In genomic region chr1:161045749-161046573, GRCh38 we compare ENCODE assay signal across 8 cellular contexts. TPM values are rescaled to one million over a fixed set of nuclear protein-coding genes. Genes with fewer than 3 reads are reported as not detected.
A peak's percentile ranks its signal among the peaks of the same experiment; 100 is the strongest.
DNase-seq lines count a peak whose midpoint lies in the region; ATAC-seq, FAIRE-seq and TF ChIP-seq lines count a peak whose summit lies in the region.

USF1 (minus strand) TSS chr1:161045977; CDS start chr1:161043275, 2,702 bp downstream.

- H2BK15ac ChIP-seq in H1 (ENCODE audit: low read length) (no peak within 1 kb of the TSS; the same call in 1 of the 2 replicates), mesenchymal stem cell (ENCODE audit: low read depth, poor library complexity, severe bottlenecking) (peak within 1 kb of the TSS; percentile 82)

- H3K4me1 ChIP-seq in H1 (replicated peaks in 1 of 4; ENCODE audit: control insufficient read depth in 3 of 4, insufficient read depth in 4 of 4, low read length in 3 of 4) (peaks cover 0 to 4% (median 1%) of the 10 kb centered on the region in 4 experiments; a peak in 2 of 7 replicates), mesenchymal stem cell (ENCODE audit: control insufficient read depth, insufficient read depth, low read depth, low read length) (no peaks in the 10 kb centered on the region)

- no peak within 1 kb of the TSS for H2BK120ac ChIP-seq in H1 (replicated peaks; ENCODE audit: low read depth, low read length)
- peak within 1 kb of the TSS; percentile 87 for H2BK120ac ChIP-seq in mesenchymal stem cell (ENCODE audit: low read depth, low read length)

- peaks cover 12 to 21% (median 15%) of the 10 kb centered on the region in 4 experiments; a peak in 6 of 8 replicates for H3K36me3 ChIP-seq in H1 (ENCODE audit: control insufficient read depth in 2 of 4, insufficient read depth in 4 of 4, low read length in 3 of 4)
- peaks cover 17 to 22% of the 10 kb centered on the region in 2 experiments for H3K36me3 ChIP-seq in mesenchymal stem cell (ENCODE audit: control insufficient read depth in 1 of 2, insufficient read depth in 2 of 2, low read depth in 1 of 2, low read length in 2 of 2)

- H3K79me2 ChIP-seq in H1 (ENCODE audit: control insufficient read depth in 1 of 2, insufficient read depth in 2 of 2, low read length in 2 of 2), result peaks cover 0 to 20% of the 10 kb centered on the region in 2 experiments; a peak in 2 of 4 replicates

- no peak within 1 kb of the TSS for H2AK5ac ChIP-seq in H1 (ENCODE audit: low read depth, low read length)
- peak within 1 kb of the TSS; percentile 74 for H2AK5ac ChIP-seq in mesenchymal stem cell (ENCODE audit: low read length, severe bottlenecking)

- H2BK5ac ChIP-seq in H1 (ENCODE audit: low read depth, low read length) (peak within 1 kb of the TSS; percentile 94), mesenchymal stem cell (ENCODE audit: low read depth, low read length, poor library complexity, severe bottlenecking) (peak within 1 kb of the TSS; percentile 53)

- ATAC-seq in GM21360 (IDR thresholded peaks at IDR 0.05; ENCODE audit: unreplicated experiment), result peak; percentile 55

- H2BK12ac ChIP-seq in H1 (ENCODE audit: low read depth, low read length) (peak within 1 kb of the TSS; percentile 93; the same call in 1 of the 2 replicates), mesenchymal stem cell (ENCODE audit: low read length in 2 of 2) (no peak within 1 kb of the TSS)

- H3K4ac ChIP-seq in H1 (replicated peaks; ENCODE audit: insufficient read length, low read depth, low read length), result peak within 1 kb of the TSS; percentile 11
- peak within 1 kb of the TSS; percentile 57 to 86 for H3K4ac ChIP-seq in mesenchymal stem cell (ENCODE audit: low read depth in 1 of 2, low read length in 2 of 2)

- no peak for TF ChIP-seq RAD21 in H1 (IDR thresholded peaks at IDR 0.05 in 1 of 2, conservative IDR thresholded peaks at IDR 0.05 in 1 of 2; ENCODE audit: low read depth in 2 of 2, low read length in 2 of 2)

- no peak for TF ChIP-seq EP300 in H1 (IDR thresholded peaks at IDR 0.05; ENCODE audit: borderline replicate concordance in 1 of 2, low read depth in 2 of 2, low read length in 2 of 2)

- H4K8ac ChIP-seq in H1 (ENCODE audit: extremely low read depth, insufficient read depth, low read length) (peak within 1 kb of the TSS; percentile 93), mesenchymal stem cell (ENCODE audit: low read length) (peak within 1 kb of the TSS; percentile 83)

- H2AFZ ChIP-seq in H1 (ENCODE audit: low read length) (peak within 1 kb of the TSS; percentile 99), mesenchymal stem cell (ENCODE audit: low read depth, low read length) (peak within 1 kb of the TSS; percentile 36)

- peak within 1 kb of the TSS; percentile 77 to 100 (median 94) for H3K9ac ChIP-seq in H1 (replicated peaks in 1 of 4; ENCODE audit: extremely low read depth in 1 of 4, low read depth in 3 of 4, low read length in 3 of 4)
- H3K9ac ChIP-seq in mesenchymal stem cell (ENCODE audit: low read length), result peak within 1 kb of the TSS; percentile 98

- H3K4me2 ChIP-seq in H1 (ENCODE audit: insufficient read depth in 1 of 2, low read depth in 2 of 2, low read length in 2 of 2) (peak within 1 kb of the TSS; percentile 85 to 100), mesenchymal stem cell (ENCODE audit: low read length, poor library complexity, severe bottlenecking) (peak within 1 kb of the TSS; percentile 95)

- WGBS in H1 (ENCODE audit: extremely low coverage in 1 of 2, insufficient coverage in 1 of 2, insufficient read length in 1 of 2, insufficient replicate concordance in 2 of 2, low coverage in 1 of 2, low lambda C conversion rate in 2 of 2, missing lambda C conversion rate in 1 of 2), 2 experiments, result 1% methylated on average over 28 of the region's 29 CpGs; no CpG with 5 or more reads in 1 of the 2 experiments
- 0% methylated on average over 19 of the region's 29 CpGs for WGBS in mesenchymal stem cell

- no peaks in the 10 kb centered on the region for H4K20me1 ChIP-seq in H1 (replicated peaks in 1 of 2; ENCODE audit: control insufficient read depth in 1 of 2, insufficient read depth in 2 of 2, low read length in 2 of 2)

- peaks cover 0 to 12% of the 10 kb centered on the region in 2 experiments; a peak in 1 of 4 replicates for H3K9me3 ChIP-seq in H1 (ENCODE audit: insufficient read depth in 2 of 2, low read depth in 1 of 2, low read length in 1 of 2)
- H3K9me3 ChIP-seq in mesenchymal stem cell (ENCODE audit: control insufficient read depth, low read length), result peaks cover 15% of the 10 kb centered on the region

- peak within 1 kb of the TSS; percentile 93 for H3K18ac ChIP-seq in H1 (ENCODE audit: extremely low read depth, low read length)
- H3K18ac ChIP-seq in mesenchymal stem cell (ENCODE audit: low read depth in 1 of 2, low read length in 2 of 2), result peak within 1 kb of the TSS; percentile 82 to 93

- CTCF ChIA-PET in H1 (lab: Charles Lee; ENCODE audit: partially characterized antibody), result interaction anchor here (0.8 to 4.1 kb wide), 13 partner anchors 9 to 244 kb away, joined by 3 to 26 read pairs (median 5); partner anchors contain the start of genes F11R and KLHDC9

- H3K23ac ChIP-seq in H1 (ENCODE audit: insufficient read length) (no peak within 1 kb of the TSS), mesenchymal stem cell (ENCODE audit: low read length in 2 of 2) (no peak within 1 kb of the TSS)

- H3K23me2 ChIP-seq in H1 (ENCODE audit: low read depth, low read length), result peaks cover 7% of the 10 kb centered on the region

- peaks cover 7% of the 10 kb centered on the region for H3K79me1 ChIP-seq in H1 (ENCODE audit: low read depth, low read length)
- H3K79me1 ChIP-seq in mesenchymal stem cell (replicated peaks; ENCODE audit: low read length, poor library complexity, severe bottlenecking), result peaks cover 15% of the 10 kb centered on the region

- H4K91ac ChIP-seq in H1 (replicated peaks; ENCODE audit: insufficient read length, low read length) (peak within 1 kb of the TSS; percentile 25), mesenchymal stem cell (ENCODE audit: low read length) (peak within 1 kb of the TSS; percentile 59)

- FAIRE-seq in H1 (lab: Jason Lieb, UNC), result peak; percentile 87

- DNase-seq in CMK (ENCODE audit: low read depth) (peak; percentile 91), HT1080 (ENCODE audit: low read depth) (peak; percentile 96), NOMO-1 treated with DMSO at 0.1 percent for 48 hours (lab: John Stamatoyannopoulos, UW; ENCODE audit: unreplicated experiment) (peak; percentile 95), H1 (ENCODE audit: low read depth in 1 of 2, low spot score in 2 of 2) (peak; percentile 86 to 93), mesenchymal stem cell (peak; percentile 97)
- DNase-seq in activated CD8-positive, alpha-beta memory T cell treated with anti-CD3 and anti-CD28 coated beads for 4 hours (ENCODE audit: low read depth in 2 of 2), result peak; percentile 85 to 88
- peak; percentile 84 for DNase-seq in stimulated activated CD8-positive, alpha-beta memory T cell treated with anti-CD3 and anti-CD28 coated beads, Interleukin-12 subunit alpha, Interleukin-12 subunit beta, amount 100 ng/mL, for 4 hours (ENCODE audit: low read depth)

- H3K27ac ChIP-seq in H1 (ENCODE audit: low read depth, low read length), result peak within 1 kb of the TSS; percentile 97
- H3K27ac ChIP-seq in mesenchymal stem cell (ENCODE audit: low read length, poor library complexity, severe bottlenecking), result peak within 1 kb of the TSS; percentile 92

- H3K4me3 ChIP-seq in H1 (ENCODE audit: extremely low read depth in 1 of 4, insufficient read depth in 2 of 4, low read depth in 3 of 4, low read length in 4 of 4), result peak within 1 kb of the TSS; percentile 75 to 98 (median 87)
- H3K4me3 ChIP-seq in mesenchymal stem cell (ENCODE audit: insufficient read depth in 1 of 2, low read depth in 1 of 2, low read length in 2 of 2), result peak within 1 kb of the TSS; percentile 84 to 97

- peak within 1 kb of the TSS; percentile 65 for H4K5ac ChIP-seq in H1 (ENCODE audit: insufficient read length, low read depth, low read length)

- TF ChIP-seq POLR2A in H1 (IDR thresholded peaks at IDR 0.05; ENCODE audit: control extremely low read depth in 1 of 2, low read depth in 2 of 2, low read length in 2 of 2), result peak; percentile 78 to 96

- H2BK20ac ChIP-seq in H1 (ENCODE audit: low read length), result no peak within 1 kb of the TSS

- H3K27me3 ChIP-seq in H1 (replicated peaks in 1 of 4; ENCODE audit: control insufficient read depth in 3 of 4, extremely low read depth in 1 of 4, insufficient read depth in 3 of 4, low read length in 3 of 4) (peaks cover 0 to 17% (median 8%) of the 10 kb centered on the region in 4 experiments; a peak in 6 of 7 replicates), mesenchymal stem cell (ENCODE audit: control insufficient read depth in 1 of 2, insufficient read depth in 1 of 2, low read length in 2 of 2) (no peaks in the 10 kb centered on the region)

- H3K14ac ChIP-seq in H1 (ENCODE audit: insufficient read length), result no peak within 1 kb of the TSS
- H3K14ac ChIP-seq in mesenchymal stem cell (ENCODE audit: low read length in 2 of 2), result no peak within 1 kb of the TSS

- no peak for TF ChIP-seq CTCF in H1 (IDR thresholded peaks at IDR 0.05; ENCODE audit: control extremely low read depth in 1 of 3, insufficient read depth in 1 of 3, low read depth in 1 of 3, low read length in 3 of 3)

- peak within 1 kb of the TSS; percentile 77 for H3K56ac ChIP-seq in H1 (replicated peaks; ENCODE audit: insufficient read length, low read depth, low read length)

- POLR2A ChIA-PET in H1 (lab: Charles Lee; ENCODE audit: partially characterized antibody), result interaction anchor here (0.6 to 4.0 kb wide), 31 partner anchors 8 to 394 kb away, joined by 3 to 28 read pairs (median 4); partner anchors contain the start of genes ARHGAP30, DEDD, F11R and KLHDC9

RNA-seq across cellular contexts. Expression of gene USF1, which starts in this region (rescaled TPM):
- 79.4 and 81.9 TPM in 2 replicates for total RNA-seq in HT1080 (2014; rRNA removed; shearing (Covaris generic))
- 32.1 and 37.3 TPM in 2 replicates for polyA plus RNA-seq in HT1080 (2015; cell fraction: cytosol; rRNA removed)
- polyA plus RNA-seq in HT1080 (2015; cell fraction: nucleus; rRNA removed), result 90.9 and 94.0 TPM in 2 replicates
- 68.9 and 74.6 TPM in 2 replicates for total RNA-seq in H1 (2021; fragmentation: NEBNext Ultra II Directional; extraction: Animal tissue kit (Norgen Biotek cat#: 25700))
- 45.7 and 50.3 TPM in 2 replicates for polyA plus RNA-seq in H1 (2011; rRNA removed)
- 44.0 TPM for polyA plus RNA-seq in H1 (2011; cell fraction: cytosol; rRNA removed)
- polyA plus RNA-seq in H1 (2011; cell fraction: nucleus; rRNA removed), result 137 TPM
- 48.6 to 69.9 TPM (median 68.1 TPM) in 4 replicates for polyA plus RNA-seq in H1 (2012, experiment 1 of 2)
- 51.8 TPM for polyA plus RNA-seq in H1 (2012, experiment 2 of 2)
- 31.1 TPM for polyA plus RNA-seq in H1 (2013, experiment 1 of 2)
- 31.4 TPM for polyA plus RNA-seq in H1 (2013, experiment 2 of 2)
- polyA minus RNA-seq in H1 (2011; rRNA and poly(A)+ RNA removed), result 133 and 196 TPM in 2 replicates
- 47.3 TPM for polyA minus RNA-seq in H1 (2011; cell fraction: cytosol; rRNA and poly(A)+ RNA removed)
- polyA minus RNA-seq in H1 (2011; cell fraction: nucleus; rRNA and poly(A)+ RNA removed), result 38.2 TPM
- 22.4 TPM for polyA plus RNA-seq in mesenchymal stem cell (2013, experiment 1 of 2)
- polyA plus RNA-seq in mesenchymal stem cell (2013, experiment 2 of 2), result 21.8 TPM

Comparison
In these comparisons a context has a peak if more than half of its experiments do, and no peak if none do; other contexts are left out.
1. Peak in every context shown above with its lines: DNase-seq, ATAC-seq, H3K4me3 ChIP-seq and H3K27ac ChIP-seq.